Comparison of ENCODE assay signal across 20 cellular contexts in genomic region chr7:102012941-102013461, GRCh38.
A peak's percentile ranks its signal among the peaks of the same experiment; 100 is the strongest.
DNase-seq lines count a peak whose midpoint lies in the region; ATAC-seq, FAIRE-seq and TF ChIP-seq lines count a peak whose summit lies in the region.
"Had no signal": no experiment of that assay in that cellular context is flagged by ENCODE, and none has a peak within 500 bp of the region (broad histone marks: within the 10 kb centered on the region; RNA-seq: fewer than 3 reads in every experiment).

No MANE protein-coding gene starts in this region.

- H3K4me2 ChIP-seq in K562 (ENCODE audit: insufficient read depth, low read length): no peak overlapping the region

- no peaks in the 10 kb centered on the region for H4K20me1 ChIP-seq in K562 (replicated peaks; ENCODE audit: control insufficient read depth, insufficient read depth, low read length)

- peak; percentile 7 for DNase-seq in HFFc6
- DNase-seq in K562 (ENCODE audit: extremely low read depth in 1 of 4, low spot score in 3 of 4): no peak
- peak; percentile 54 for DNase-seq in iris pigment epithelial cell (ENCODE audit: low read depth)
- no peak for DNase-seq in tibial nerve (ENCODE audit: low spot score in 2 of 2)
- no peak for DNase-seq in left ventricle myocardium superior
- DNase-seq in posterior cingulate gyrus: no peak
- DNase-seq: activated CD4-positive, alpha-beta T cell treated with anti-CD3 and anti-CD28 coated beads, Interleukin-2, amount 10 ng/mL, durations not matched to agents 24 days and 14 days; activated CD8-positive, alpha-beta memory T cell treated with anti-CD3 and anti-CD28 coated beads, Interleukin-2, amount 50 U/mL, for 4 hours; BE2C; left cardiac atrium; NCI-H1105; NCI-H2171 treated with DMSO at 0.1 percent for 48 hours; occipital lobe; stimulated activated CD4-positive, alpha-beta T cell treated with anti-CD3 and anti-CD28 coated beads, Interleukin-2, amount 100 ng/mL, for 24 hours; stimulated activated naive CD8-positive, alpha-beta T cell treated with anti-CD3 and anti-CD28 coated beads, Interleukin-15, amount 100 ng/mL, for 72 hours; SW 1271; uterus had no signal

- peaks cover 5% of the 10 kb centered on the region; the same call in 2 of the 3 replicates for H3K79me2 ChIP-seq in K562 (ENCODE audit: control insufficient read depth, insufficient read depth, low read length)

- peaks cover 8% of the 10 kb centered on the region; the same call in 1 of the 3 replicates for H3K36me3 ChIP-seq in K562 (ENCODE audit: control insufficient read depth, insufficient read depth, low read length)
- no peaks in the 10 kb centered on the region for H3K36me3 ChIP-seq in tibial nerve
- H3K36me3 ChIP-seq: uterus had no signal

- BruUV-seq in K562 (replicated peaks; lab: Mats Ljungman, UMichigan): no TSS peak

- H3K27me3 ChIP-seq in K562 (ENCODE audit: control insufficient read depth in 2 of 2, insufficient read depth in 2 of 2, low read length in 2 of 2) (no peaks in the 10 kb centered on the region), tibial nerve (no peaks in the 10 kb centered on the region)
- H3K27me3 ChIP-seq: BE2C, uterus had no signal

- no peak overlapping the region for H2AFZ ChIP-seq in K562 (ENCODE audit: low read depth, low read length)

- 0 out of 2 replicates have a peak, but pooled peaks cover 4% of the 10 kb centered on the region for H3K27me3 Mint-ChIP-seq in HFFc6 (ENCODE audit: insufficient read depth)
- H3K27me3 Mint-ChIP-seq: activated CD4-positive, alpha-beta T cell treated with anti-CD3 and anti-CD28 coated beads, Interleukin-2, amount 10 ng/mL, durations not matched to agents 24 days and 14 days; stimulated activated naive CD8-positive, alpha-beta T cell treated with anti-CD3 and anti-CD28 coated beads, Interleukin-15, amount 100 ng/mL, for 72 hours had no signal

- intact Hi-C loops in K562 (cut with micrococcal nuclease) (no loop called here), left ventricle myocardium superior (cut with micrococcal nuclease) (no loop called here), posterior cingulate gyrus (cut with DNase I) (no loop called here)

- FAIRE-seq in K562 (lab: Jason Lieb, UNC): peak; percentile 48
- FAIRE-seq: colon, endometrium had no signal

- CTCF ChIA-PET in K562 (lab: Yijun Ruan, JAX; ENCODE audit: low intra/inter-chr PET ratio): no interaction called here

- H3K9ac ChIP-seq in K562 (ENCODE audit: insufficient read depth in 1 of 2, low read depth in 2 of 2, low read length in 2 of 2): no peak overlapping the region

- no peaks in the 10 kb centered on the region for H3K9me1 ChIP-seq in K562 (ENCODE audit: control insufficient read depth, insufficient read depth, low read length)

- in situ Hi-C loops in K562 (cut with MboI): no loop called here

- H3K27ac ChIP-seq in K562 (ENCODE audit: extremely low read depth, low read depth, low read length): no peak overlapping the region
- peak overlapping the region in 3 of 4 donors; percentile 4 to 73 (median 69) for H3K27ac ChIP-seq in tibial nerve

- TF ChIP-seq EP300 in K562 (IDR thresholded peaks at IDR 0.05; ENCODE audit: low read length): no peak
- TF ChIP-seq EP300 in tibial nerve (IDR thresholded peaks at IDR 0.05): no peak

- no peak for ATAC-seq in K562
- no peak for ATAC-seq in left ventricle myocardium superior
- ATAC-seq in GM21576 (IDR thresholded peaks at IDR 0.05; ENCODE audit: unreplicated experiment): no peak
- ATAC-seq: left cardiac atrium; stimulated activated naive CD8-positive, alpha-beta T cell treated with anti-CD3 and anti-CD28 coated beads, Interleukin-15, amount 100 ng/mL, for 72 hours had no signal

- H3K4me1 Mint-ChIP-seq in HFFc6 (ENCODE audit: low read depth): peaks cover 18% of the 10 kb centered on the region
- H3K4me1 Mint-ChIP-seq: activated CD4-positive, alpha-beta T cell treated with anti-CD3 and anti-CD28 coated beads, Interleukin-2, amount 10 ng/mL, durations not matched to agents 24 days and 14 days; stimulated activated naive CD8-positive, alpha-beta T cell treated with anti-CD3 and anti-CD28 coated beads, Interleukin-15, amount 100 ng/mL, for 72 hours had no signal

- H3K36me3 Mint-ChIP-seq in HFFc6 (ENCODE audit: low read depth): peaks cover 5% of the 10 kb centered on the region

- POLR2A ChIA-PET in K562 (lab: Yijun Ruan, JAX): interaction anchor here (1.3 kb wide), 1 partner anchor 9 kb away, joined by 5 read pairs; no protein-coding TSS in a partner anchor

- H3K4me3 Mint-ChIP-seq in HFFc6: no peak overlapping the region
- H3K4me3 Mint-ChIP-seq: activated CD4-positive, alpha-beta T cell treated with anti-CD3 and anti-CD28 coated beads, Interleukin-2, amount 10 ng/mL, durations not matched to agents 24 days and 14 days; stimulated activated naive CD8-positive, alpha-beta T cell treated with anti-CD3 and anti-CD28 coated beads, Interleukin-15, amount 100 ng/mL, for 72 hours had no signal

- 77% methylated on average over 9 of the region's 9 CpGs for WGBS in K562 (ENCODE audit: insufficient coverage, low coverage, missing lambda C conversion rate)
- WGBS in tibial nerve, 2 donors: 51 to 52% methylated on average over 9 of the region's 9 CpGs

- H3K4me1 ChIP-seq in K562 (replicated peaks in 1 of 2; ENCODE audit: control insufficient read depth in 2 of 2, insufficient read depth in 2 of 2, low read length in 2 of 2): no peaks in the 10 kb centered on the region; a peak in 1 of 5 replicates
- H3K4me1 ChIP-seq in tibial nerve: peaks cover 0 to 5% (median 2%) of the 10 kb centered on the region in 4 donors
- H3K4me1 ChIP-seq: uterus had no signal

- no peaks in the 10 kb centered on the region for H3K9me3 Mint-ChIP-seq in HFFc6
- H3K9me3 Mint-ChIP-seq: activated CD4-positive, alpha-beta T cell treated with anti-CD3 and anti-CD28 coated beads, Interleukin-2, amount 10 ng/mL, durations not matched to agents 24 days and 14 days; stimulated activated naive CD8-positive, alpha-beta T cell treated with anti-CD3 and anti-CD28 coated beads, Interleukin-15, amount 100 ng/mL, for 72 hours had no signal

- H3K9me3 ChIP-seq in K562 (replicated peaks; ENCODE audit: control insufficient read depth, insufficient read depth, low read depth, low read length): no peaks in the 10 kb centered on the region
- H3K9me3 ChIP-seq in tibial nerve: no peaks in the 10 kb centered on the region
- H3K9me3 ChIP-seq: BE2C, uterus had no signal

- TF ChIP-seq CTCF in HFFc6 (IDR thresholded peaks at IDR 0.05) (no peak), K562 (IDR thresholded peaks at IDR 0.05 in 2 of 3, conservative IDR thresholded peaks at IDR 0.05 in 1 of 3; ENCODE audit: insufficient read depth in 2 of 3, low read depth in 1 of 3, low read length in 3 of 3) (no peak), tibial nerve (IDR thresholded peaks at IDR 0.05) (no peak)

- no peak overlapping the region for H3K4me3 ChIP-seq in K562
- H3K4me3 ChIP-seq in tibial nerve: no peak overlapping the region
- H3K4me3 ChIP-seq: uterus had no signal

- H3K27ac Mint-ChIP-seq in HFFc6: no peak overlapping the region
- H3K27ac Mint-ChIP-seq: activated CD4-positive, alpha-beta T cell treated with anti-CD3 and anti-CD28 coated beads, Interleukin-2, amount 10 ng/mL, durations not matched to agents 24 days and 14 days; stimulated activated naive CD8-positive, alpha-beta T cell treated with anti-CD3 and anti-CD28 coated beads, Interleukin-15, amount 100 ng/mL, for 72 hours had no signal

- no peak for TF ChIP-seq POLR2A in K562 (conservative IDR thresholded peaks at IDR 0.05)
- TF ChIP-seq POLR2A in tibial nerve (IDR thresholded peaks at IDR 0.05): no peak

- TF ChIP-seq RAD21 in K562 (CRISPR knock-in tag; conservative IDR thresholded peaks at IDR 0.05 in 1 of 2, IDR thresholded peaks at IDR 0.05 in 1 of 2): no peak

TF ChIP-seq in K562, 482 proteins besides CTCF, POLR2A, EP300 and RAD21:
- TF ChIP-seq SRF (CRISPR knock-in tag; IDR thresholded peaks at IDR 0.05) (peak in 1 of 2 experiments; percentile 71; a peak in 1 of 4 replicates), ZNF24 (IDR thresholded peaks at IDR 0.05) (0 out of 2 replicates have a peak, but pooled peaks have one; percentile 2), SMARCC2 (IDR thresholded peaks at IDR 0.05; ENCODE audit: low read depth) (no peak), ZNF212 (CRISPR knock-in tag; IDR thresholded peaks at IDR 0.05) (no peak)

Comparison
In these comparisons a context has a peak if more than half of its experiments do, and no peak if none do; other contexts are left out.
1. DNase-seq: peak in HFFc6 (single experiment) and iris pigment epithelial cell (single experiment); none in K562 (0 of 4), tibial nerve (0 of 2), left ventricle myocardium superior (single experiment) and posterior cingulate gyrus (0 of 10).